1 cellular context compared by ENCODE assay signal in genomic region chr12:75705749-75706719, GRCh38.
A peak's percentile ranks its signal among the peaks of the same experiment; 100 is the strongest.
TF ChIP-seq lines count a peak whose summit lies in the region.

No MANE protein-coding gene starts in this region.

TF ChIP-seq in K562, 482 proteins besides CTCF, POLR2A, EP300 and RAD21 (continued from another document):
- TF ChIP-seq ZNF518B (CRISPR knock-in tag; IDR thresholded peaks at IDR 0.05) (no peak), TCF7 (IDR thresholded peaks at IDR 0.05; ENCODE audit: borderline replicate concordance) (no peak), ZBTB11 (CRISPR knock-in tag; IDR thresholded peaks at IDR 0.05) (peak in 1 of 3 experiments; percentile 68; a peak in 1 of 6 replicates), ZBTB43 (CRISPR knock-in tag; IDR thresholded peaks at IDR 0.05) (no peak), CSDE1 (IDR thresholded peaks at IDR 0.05) (no peak), NFIC (IDR thresholded peaks at IDR 0.05) (no peak), E2F3 (CRISPR knock-in tag; IDR thresholded peaks at IDR 0.05) (no peak), NONO (IDR thresholded peaks at IDR 0.05; ENCODE audit: low read depth in 2 of 2, low read length in 1 of 2) (no peak), PREB (CRISPR knock-in tag; IDR thresholded peaks at IDR 0.05) (no peak), ZNF282 (CRISPR knock-in tag; IDR thresholded peaks at IDR 0.05) (no peak), NR2F6 (CRISPR knock-in tag; IDR thresholded peaks at IDR 0.05) (no peak), GTF2A2 (tag; IDR thresholded peaks at IDR 0.05) (no peak), ZFP30 (CRISPR knock-in tag; IDR thresholded peaks at IDR 0.05; ENCODE audit: borderline replicate concordance) (no peak), NFATC3 (IDR thresholded peaks at IDR 0.05) (no peak), CBFA2T3 (IDR thresholded peaks at IDR 0.05) (no peak), RCOR1 (IDR thresholded peaks at IDR 0.05; ENCODE audit: borderline replicate concordance in 1 of 2, low read depth in 2 of 2, low read length in 2 of 2) (0 out of 4 replicates have a peak, but pooled peaks of 1 of the 2 experiments have one; percentile 5), JUND (IDR thresholded peaks at IDR 0.05; ENCODE audit: borderline replicate concordance, low read depth, low read length) (no peak), JUND (tag; IDR thresholded peaks at IDR 0.05; ENCODE audit: borderline replicate concordance, low read depth, low read length) (peak; percentile 18; the same call in 1 of the 3 replicates), ZBTB49 (CRISPR knock-in tag; IDR thresholded peaks at IDR 0.05; ENCODE audit: borderline replicate concordance) (no peak), ZC3H11A (IDR thresholded peaks at IDR 0.05; ENCODE audit: low read depth, low read length) (no peak), MLX (CRISPR knock-in tag; conservative IDR thresholded peaks at IDR 0.05) (no peak), ADNP (tag; IDR thresholded peaks at IDR 0.05) (no peak), RBM17 (IDR thresholded peaks at IDR 0.05; ENCODE audit: borderline replicate concordance, low read depth, low read length) (no peak), RBM34 (IDR thresholded peaks at IDR 0.05; ENCODE audit: borderline replicate concordance, insufficient read depth, low read length) (no peak), HNRNPH1 (optimal IDR thresholded peaks at IDR 0.05; ENCODE audit: low read depth, low read length) (no peak), SETDB1 (IDR thresholded peaks at IDR 0.05; ENCODE audit: low read length) (no peak), SMARCE1 (IDR thresholded peaks at IDR 0.05) (no peak), SRSF1 (IDR thresholded peaks at IDR 0.05; ENCODE audit: low read depth, low read length) (no peak), TCF3 (CRISPR knock-in tag; IDR thresholded peaks at IDR 0.05) (no peak), MECOM (CRISPR knock-in tag; IDR thresholded peaks at IDR 0.05) (no peak)
